In the genomic region with DNA sequence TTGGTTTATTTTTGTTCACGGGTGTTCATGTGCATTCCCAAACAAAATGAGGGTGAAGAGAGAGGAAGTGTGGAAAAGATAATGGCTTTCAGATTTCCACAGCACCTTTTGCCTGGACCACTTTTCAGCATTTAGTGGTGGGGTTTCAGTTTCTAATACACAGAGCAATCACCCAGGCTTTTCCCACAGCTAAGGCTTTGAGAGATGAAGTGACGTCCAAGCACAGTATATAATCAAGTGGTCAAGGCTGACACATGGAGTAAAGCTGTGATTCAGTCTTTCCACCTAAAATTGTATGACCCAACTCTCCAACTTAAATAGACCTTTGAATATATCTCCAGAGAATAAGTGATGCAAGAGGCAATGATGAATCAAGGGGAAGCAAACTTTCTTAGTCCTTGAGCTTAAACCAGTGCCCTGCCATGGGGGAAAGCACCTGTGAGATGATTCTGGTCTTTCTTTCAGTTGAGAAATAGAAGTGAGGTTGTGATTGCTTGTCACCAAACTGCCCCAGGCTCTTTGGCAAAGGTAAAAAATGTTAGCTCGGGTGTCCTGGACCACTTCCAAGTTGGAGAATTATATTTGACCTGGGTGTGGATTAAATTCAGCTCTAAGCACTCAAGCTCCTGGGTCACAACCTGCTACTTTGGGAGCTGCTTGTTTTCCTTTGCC, we compare ENCODE assay signal across 1 cellular context.
TF ChIP-seq lines count a peak whose summit lies in the region.

No MANE protein-coding gene starts in this region.

TF ChIP-seq in K562, 482 proteins besides CTCF, POLR2A, EP300 and RAD21 (continued from another document):
- TF ChIP-seq, protein P1, sequence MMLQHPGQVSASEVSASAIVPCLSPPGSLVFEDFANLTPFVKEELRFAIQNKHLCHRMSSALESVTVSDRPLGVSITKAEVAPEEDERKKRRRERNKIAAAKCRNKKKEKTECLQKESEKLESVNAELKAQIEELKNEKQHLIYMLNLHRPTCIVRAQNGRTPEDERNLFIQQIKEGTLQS (IDR thresholded peaks at IDR 0.05): peak; percentile 60
- TF ChIP-seq, protein P1 (CRISPR knock-in tag; conservative IDR thresholded peaks at IDR 0.05): no peak
- TF ChIP-seq CBX2 (IDR thresholded peaks at IDR 0.05; ENCODE audit: insufficient read depth, low read length, poor library complexity, severe bottlenecking): no peak
- no peak for TF ChIP-seq PML (IDR thresholded peaks at IDR 0.05; ENCODE audit: low read length)
- no peak for TF ChIP-seq SMARCA4 (IDR thresholded peaks at IDR 0.05)
- TF ChIP-seq, protein P2, sequence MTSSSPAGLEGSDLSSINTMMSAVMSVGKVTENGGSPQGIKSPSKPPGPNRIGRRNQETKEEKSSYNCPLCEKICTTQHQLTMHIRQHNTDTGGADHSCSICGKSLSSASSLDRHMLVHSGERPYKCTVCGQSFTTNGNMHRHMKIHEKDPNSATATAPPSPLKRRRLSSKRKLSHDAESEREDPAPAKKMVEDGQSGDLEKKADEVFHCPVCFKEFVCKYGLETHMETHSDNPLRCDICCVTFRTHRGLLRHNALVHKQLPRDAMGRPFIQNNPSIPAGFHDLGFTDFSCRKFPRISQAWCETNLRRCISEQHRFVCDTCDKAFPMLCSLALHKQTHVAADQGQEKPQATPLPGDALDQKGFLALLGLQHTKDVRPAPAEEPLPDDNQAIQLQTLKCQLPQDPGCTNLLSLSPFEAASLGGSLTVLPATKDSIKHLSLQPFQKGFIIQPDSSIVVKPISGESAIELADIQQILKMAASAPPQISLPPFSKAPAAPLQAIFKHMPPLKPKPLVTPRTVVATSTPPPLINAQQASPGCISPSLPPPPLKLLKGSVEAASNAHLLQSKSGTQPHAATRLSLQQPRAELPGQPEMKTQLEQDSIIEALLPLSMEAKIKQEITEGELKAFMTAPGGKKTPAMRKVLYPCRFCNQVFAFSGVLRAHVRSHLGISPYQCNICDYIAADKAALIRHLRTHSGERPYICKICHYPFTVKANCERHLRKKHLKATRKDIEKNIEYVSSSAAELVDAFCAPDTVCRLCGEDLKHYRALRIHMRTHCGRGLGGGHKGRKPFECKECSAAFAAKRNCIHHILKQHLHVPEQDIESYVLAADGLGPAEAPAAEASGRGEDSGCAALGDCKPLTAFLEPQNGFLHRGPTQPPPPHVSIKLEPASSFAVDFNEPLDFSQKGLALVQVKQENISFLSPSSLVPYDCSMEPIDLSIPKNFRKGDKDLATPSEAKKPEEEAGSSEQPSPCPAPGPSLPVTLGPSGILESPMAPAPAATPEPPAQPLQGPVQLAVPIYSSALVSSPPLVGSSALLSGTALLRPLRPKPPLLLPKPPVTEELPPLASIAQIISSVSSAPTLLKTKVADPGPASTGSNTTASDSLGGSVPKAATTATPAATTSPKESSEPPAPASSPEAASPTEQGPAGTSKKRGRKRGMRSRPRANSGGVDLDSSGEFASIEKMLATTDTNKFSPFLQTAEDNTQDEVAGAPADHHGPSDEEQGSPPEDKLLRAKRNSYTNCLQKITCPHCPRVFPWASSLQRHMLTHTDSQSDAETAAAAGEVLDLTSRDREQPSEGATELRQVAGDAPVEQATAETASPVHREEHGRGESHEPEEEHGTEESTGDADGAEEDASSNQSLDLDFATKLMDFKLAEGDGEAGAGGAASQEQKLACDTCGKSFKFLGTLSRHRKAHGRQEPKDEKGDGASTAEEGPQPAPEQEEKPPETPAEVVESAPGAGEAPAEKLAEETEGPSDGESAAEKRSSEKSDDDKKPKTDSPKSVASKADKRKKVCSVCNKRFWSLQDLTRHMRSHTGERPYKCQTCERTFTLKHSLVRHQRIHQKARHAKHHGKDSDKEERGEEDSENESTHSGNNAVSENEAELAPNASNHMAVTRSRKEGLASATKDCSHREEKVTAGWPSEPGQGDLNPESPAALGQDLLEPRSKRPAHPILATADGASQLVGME (CRISPR knock-in tag; IDR thresholded peaks at IDR 0.05): no peak
- no peak for TF ChIP-seq ZBTB17 (CRISPR knock-in tag; IDR thresholded peaks at IDR 0.05)
